Comparison of ENCODE assay signal across 23 cellular contexts in the genomic region with DNA sequence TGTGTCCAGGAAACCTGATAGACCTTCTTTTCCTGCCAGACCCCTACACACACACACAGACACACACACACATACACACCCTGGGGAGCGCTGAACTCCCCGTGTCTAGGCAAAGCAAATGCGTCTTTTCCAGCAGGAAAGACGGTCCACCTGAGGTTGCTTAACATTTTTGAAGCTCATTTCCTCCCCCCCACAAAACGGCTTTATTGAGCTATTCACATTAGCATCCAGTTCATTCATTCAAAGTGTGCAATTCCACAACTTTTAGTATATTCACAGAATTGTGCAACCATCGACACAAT. TPM values are rescaled to one million over a fixed set of nuclear protein-coding genes. Genes with fewer than 3 reads are reported as not detected.
A peak's percentile ranks its signal among the peaks of the same experiment; 100 is the strongest.
DNase-seq lines count a peak whose midpoint lies in the region; ATAC-seq and TF ChIP-seq lines count a peak whose summit lies in the region.
"Had no signal": no experiment of that assay in that cellular context is flagged by ENCODE, and none has a peak within 500 bp of the region (broad histone marks: within the 10 kb centered on the region; RNA-seq: fewer than 3 reads in every experiment).

No MANE protein-coding gene starts in this region.

- H2AFZ ChIP-seq in GM23338 = no peak overlapping the region
- H2AFZ ChIP-seq: GM23248 had no signal

- ATAC-seq in GM23338 = no peak
- ATAC-seq in stimulated activated naive B cell treated with anti-CD40 and anti-IgM and Interleukin-4, amounts not matched to agents 10 μg/mL and 1 μg/mL and 100 μg/mL, for 72 hours (replicated peaks) = no peak
- ATAC-seq: A549, GM12878 had no signal

- no peak for TF ChIP-seq CTCF in GM23338 (conservative IDR thresholded peaks at IDR 0.05; ENCODE audit: low read depth in 2 of 2)
- TF ChIP-seq CTCF in glutamatergic neuron (IDR thresholded peaks at IDR 0.05; ENCODE audit: partially characterized antibody, unreplicated experiment) = no peak
- TF ChIP-seq CTCF in HFFc6 (IDR thresholded peaks at IDR 0.05) = no peak

- H3K4me1 ChIP-seq in GM23338 (ENCODE audit: insufficient read depth) = peaks cover 65% of the 10 kb centered on the region
- H3K4me1 ChIP-seq: A549, BE2C had no signal

- H3K27ac Mint-ChIP-seq in GM23338 (no peak overlapping the region), IgD-negative memory B cell (peak overlapping the region; percentile 14 to 67 (median 18)), glutamatergic neuron (ENCODE audit: unreplicated experiment) (no peak overlapping the region), HFFc6 (no peak overlapping the region)
- H3K27ac Mint-ChIP-seq in stimulated activated naive B cell treated with anti-CD40 and anti-IgM and Interleukin-4, amounts not matched to agents 10 μg/mL and 1 μg/mL and 100 μg/mL, for 72 hours = peak overlapping the region; percentile 60
- H3K27ac Mint-ChIP-seq: CD14-positive monocyte; CD4-positive, alpha-beta T cell had no signal

- H3K27ac ChIP-seq in GM23338 (ENCODE audit: low read depth) = no peak overlapping the region
- H3K27ac ChIP-seq: A549; BLaER1 treated with 17β-estradiol and CSF1 and Interleukin-3, amounts not matched to agents 10 nM and 100 nM; GM23248 had no signal

- H3K9me2 ChIP-seq in GM23338 (ENCODE audit: insufficient read depth) = no peaks in the 10 kb centered on the region; the same call in 1 of the 2 replicates

- peaks cover 38% of the 10 kb centered on the region for H4K20me1 ChIP-seq in GM23338 (replicated peaks; ENCODE audit: insufficient read depth)
- H4K20me1 ChIP-seq: BLaER1 treated with 17β-estradiol and CSF1 and Interleukin-3, amounts not matched to agents 10 nM and 100 nM had no signal

- H3K27me3 Mint-ChIP-seq in GM23338 (ENCODE audit: insufficient read depth, low read depth, poor library complexity) = peaks cover 100% of the 10 kb centered on the region
- peaks cover 74% of the 10 kb centered on the region for H3K27me3 Mint-ChIP-seq in IgD-negative memory B cell
- H3K27me3 Mint-ChIP-seq in glutamatergic neuron (ENCODE audit: unreplicated experiment) = peaks cover 59% of the 10 kb centered on the region
- H3K27me3 Mint-ChIP-seq in stimulated activated naive B cell treated with anti-CD40 and anti-IgM and Interleukin-4, amounts not matched to agents 10 μg/mL and 1 μg/mL and 100 μg/mL, for 72 hours = peaks cover 85 to 96% of the 10 kb centered on the region in 2 donors
- peaks cover 77% of the 10 kb centered on the region for H3K27me3 Mint-ChIP-seq in HFFc6 (ENCODE audit: insufficient read depth)

- H3K4me2 ChIP-seq in GM23338 = peak overlapping the region; percentile 79; the same call in 1 of the 2 replicates
- H3K4me2 ChIP-seq: A549; BLaER1 treated with 17β-estradiol and CSF1 and Interleukin-3, amounts not matched to agents 10 nM and 100 nM had no signal

- peaks cover 100% of the 10 kb centered on the region for H3K27me3 ChIP-seq in GM23338 (ENCODE audit: insufficient read depth)

- no peaks in the 10 kb centered on the region for H3K79me2 ChIP-seq in GM23338 (replicated peaks; ENCODE audit: insufficient read depth)

- no peaks in the 10 kb centered on the region for H3K36me3 ChIP-seq in GM23338 (ENCODE audit: insufficient read depth)
- H3K36me3 ChIP-seq: BE2C had no signal

- peaks cover 64% of the 10 kb centered on the region for H3K4me1 Mint-ChIP-seq in GM23338
- peaks cover 18 to 26% (median 22%) of the 10 kb centered on the region in 3 donors for H3K4me1 Mint-ChIP-seq in IgD-negative memory B cell
- peaks cover 11% of the 10 kb centered on the region for H3K4me1 Mint-ChIP-seq in glutamatergic neuron (ENCODE audit: low read depth, unreplicated experiment)
- peaks cover 35 to 45% of the 10 kb centered on the region in 2 donors for H3K4me1 Mint-ChIP-seq in stimulated activated naive B cell treated with anti-CD40 and anti-IgM and Interleukin-4, amounts not matched to agents 10 μg/mL and 1 μg/mL and 100 μg/mL, for 72 hours
- peaks cover 13% of the 10 kb centered on the region for H3K4me1 Mint-ChIP-seq in HFFc6 (ENCODE audit: low read depth)

- DNase-seq in GM23338 (ENCODE audit: low spot score) (no peak), glutamatergic neuron (no peak), HFFc6 (no peak), UCSD-AML1 (lab: John Stamatoyannopoulos, UW; ENCODE audit: unreplicated experiment) (no peak), NCI-H526 treated with DMSO at 0.1 percent for 48 hours (lab: John Stamatoyannopoulos, UW) (no peak)
- no peak for DNase-seq in stimulated activated naive B cell treated with anti-CD40 and anti-IgM and Interleukin-4, amounts not matched to agents 10 μg/mL and 1 μg/mL and 100 μg/mL, for 72 hours
- DNase-seq: 8988T; ACHN; AML-193; BE2C; CD4-positive, alpha-beta T cell; CD8-positive, alpha-beta memory T cell; DMS 273 treated with DMSO at 0.1 percent for 48 hours; DMS79; EL; GDM1; GM23248; HCEC 1CT had no signal

- H3K9me3 Mint-ChIP-seq in GM23338 = no peaks in the 10 kb centered on the region; the same call in 1 of the 3 replicates
- H3K9me3 Mint-ChIP-seq in IgD-negative memory B cell = peaks cover 0 to 14% (median 0%) of the 10 kb centered on the region in 3 donors
- peaks cover 25% of the 10 kb centered on the region for H3K9me3 Mint-ChIP-seq in glutamatergic neuron (ENCODE audit: unreplicated experiment)
- peaks cover 0 to 6% of the 10 kb centered on the region in 2 donors for H3K9me3 Mint-ChIP-seq in stimulated activated naive B cell treated with anti-CD40 and anti-IgM and Interleukin-4, amounts not matched to agents 10 μg/mL and 1 μg/mL and 100 μg/mL, for 72 hours
- peaks cover 6% of the 10 kb centered on the region; the same call in 1 of the 2 replicates for H3K9me3 Mint-ChIP-seq in HFFc6
- H3K9me3 Mint-ChIP-seq: CD4-positive, alpha-beta T cell had no signal

- H3K36me3 Mint-ChIP-seq in GM23338 (ENCODE audit: low read depth) (peaks cover 3% of the 10 kb centered on the region; the same call in 1 of the 3 replicates), IgD-negative memory B cell (peaks cover 4% of the 10 kb centered on the region), glutamatergic neuron (ENCODE audit: unreplicated experiment) (no peaks in the 10 kb centered on the region), HFFc6 (ENCODE audit: low read depth) (peaks cover 13% of the 10 kb centered on the region)
- peaks cover 4% of the 10 kb centered on the region in 2 donors for H3K36me3 Mint-ChIP-seq in stimulated activated naive B cell treated with anti-CD40 and anti-IgM and Interleukin-4, amounts not matched to agents 10 μg/mL and 1 μg/mL and 100 μg/mL, for 72 hours
- H3K36me3 Mint-ChIP-seq: CD8-positive, alpha-beta memory T cell had no signal

- H3K4me3 ChIP-seq in GM23338 = 0 out of 2 replicates have a peak overlapping the region, but pooled peaks have one; percentile 43
- H3K4me3 ChIP-seq: A549; BLaER1 treated with 17β-estradiol and CSF1 and Interleukin-3, amounts not matched to agents 10 nM and 100 nM; GM12878; GM23248 had no signal

- H3K4me3 Mint-ChIP-seq in GM23338 = peak overlapping the region; percentile 49; the same call in 1 of the 3 replicates
- peak overlapping the region in 1 of 4 donors; percentile 34 for H3K4me3 Mint-ChIP-seq in IgD-negative memory B cell
- H3K4me3 Mint-ChIP-seq in glutamatergic neuron (ENCODE audit: unreplicated experiment) = peak overlapping the region; percentile 43
- H3K4me3 Mint-ChIP-seq in stimulated activated naive B cell treated with anti-CD40 and anti-IgM and Interleukin-4, amounts not matched to agents 10 μg/mL and 1 μg/mL and 100 μg/mL, for 72 hours = no peak overlapping the region
- H3K4me3 Mint-ChIP-seq in HFFc6 = no peak overlapping the region
- H3K4me3 Mint-ChIP-seq: CD4-positive, alpha-beta T cell had no signal

- peaks cover 33% of the 10 kb centered on the region for H3F3A ChIP-seq in GM23338 (replicated peaks; ENCODE audit: low read depth)

TF ChIP-seq in GM23338, 12 proteins besides CTCF, POLR2A, EP300 and RAD21:
- TF ChIP-seq EZH2 (IDR thresholded peaks at IDR 0.05; ENCODE audit: low read depth, unreplicated experiment) (peak; percentile 9), NANOG (IDR thresholded peaks at IDR 0.05; ENCODE audit: borderline replicate concordance) (no peak)

RNA-seq across cellular contexts. Expression of a gene that starts 3.4 kb away (rescaled TPM):
- not detected in 2 replicates for total RNA-seq in GM23338 (2014; rRNA removed; shearing (Covaris generic))
- polyA plus RNA-seq in GM23338 (2016; fragmentation: Nextera tagmentation; extraction: Ambion mirVana) = not detected in 2 replicates
- polyA plus RNA-seq in IgD-negative memory B cell = not detected
- not detected for total RNA-seq in glutamatergic neuron (ENCODE audit: unreplicated experiment)
- not detected for total RNA-seq in HFFc6 (2021; fragmentation: NEBNext Ultra II Directional; extraction: Animal tissue kit (Norgen Biotek cat#: 25700))
- total RNA-seq: CD4-positive, alpha-beta T cell; CD8-positive, alpha-beta memory T cell; GM12878; GM23248 had no signal
- polyA plus RNA-seq: A549; CD14-positive monocyte; CD8-positive, alpha-beta memory T cell; GM12878; GM23248 had no signal

Comparison
In these comparisons a context has a peak if more than half of its experiments do, and no peak if none do; other contexts are left out.
1. H3K27ac Mint-ChIP-seq: peak in IgD-negative memory B cell (3 of 3) and stimulated activated naive B cell treated with anti-CD40 and anti-IgM and Interleukin-4, amounts not matched to agents 10 μg/mL and 1 μg/mL and 100 μg/mL, for 72 hours (single experiment); none in GM23338 (single experiment), glutamatergic neuron (single experiment) and HFFc6 (single experiment).
2. H3K4me3 Mint-ChIP-seq: peak in GM23338 (single experiment) and glutamatergic neuron (single experiment); none in stimulated activated naive B cell treated with anti-CD40 and anti-IgM and Interleukin-4, amounts not matched to agents 10 μg/mL and 1 μg/mL and 100 μg/mL, for 72 hours (0 of 2) and HFFc6 (single experiment).